In genomic region chr14:95157195-95157986, GRCh38 we compare ENCODE assay signal across 7 cellular contexts.
A peak's percentile ranks its signal among the peaks of the same experiment; 100 is the strongest.
DNase-seq lines count a peak whose midpoint lies in the region; ATAC-seq and TF ChIP-seq lines count a peak whose summit lies in the region.

Gene DICER1, minus strand, starts transcription at chr14:95157529. Its CDS starts 24,071 bp downstream, at chr14:95133458.

- TF ChIP-seq CTCF in astrocyte of the cerebellum (IDR thresholded peaks at IDR 0.05; ENCODE audit: low read depth, low read length, missing control alignments): no peak

- ATAC-seq in GM18508 (IDR thresholded peaks at IDR 0.05; ENCODE audit: insufficient read depth, unreplicated experiment) (peak; percentile 56), HG02981 (IDR thresholded peaks at IDR 0.05; ENCODE audit: unreplicated experiment) (peak; percentile 75)

- peak within 1 kb of the TSS; percentile 77 for H3K4me3 ChIP-seq in astrocyte of the cerebellum (ENCODE audit: low read depth, low read length)

- in situ Hi-C loops in astrocyte of the cerebellum (cut with HindIII; ENCODE audit: low sequenced_read_pairs): no loop called here

- DNase-seq in NCI-H2029 treated with DMSO at 0.1 percent for 48 hours (lab: John Stamatoyannopoulos, UW) (peak; percentile 19), T-helper 9 cell (peak; percentile 93), astrocyte of the cerebellum (ENCODE audit: low read depth) (peak; percentile 79), hepatic stellate cell (ENCODE audit: low spot score) (peak; percentile 99), retina (peak; percentile 100)

Comparison
In these comparisons a context has a peak if more than half of its experiments do, and no peak if none do; other contexts are left out.
1. Peak in every context shown above with its lines: DNase-seq, ATAC-seq and H3K4me3 ChIP-seq.
2. DNase-seq: peak in every context shown above with its lines; median percentile 100 in retina; 99 in hepatic stellate cell; 93 in T-helper 9 cell; 79 in astrocyte of the cerebellum; 19 in NCI-H2029 treated with DMSO at 0.1 percent for 48 hours.